25 cellular contexts compared by ENCODE assay signal in genomic region chr19:17806945-17807344, GRCh38. TPM values are rescaled to one million over a fixed set of nuclear protein-coding genes. Genes with fewer than 3 reads are reported as not detected.
DNase-seq lines count a peak whose midpoint lies in the region; ATAC-seq and TF ChIP-seq lines count a peak whose summit lies in the region.
"Had no signal": no experiment of that assay in that cellular context is flagged by ENCODE, and none has a peak within 500 bp of the region (broad histone marks: within the 10 kb centered on the region; RNA-seq: fewer than 3 reads in every experiment).

No MANE protein-coding gene starts in this region.

- no peaks in the 10 kb centered on the region for H3K36me3 Mint-ChIP-seq in activated T-cell treated with anti-CD3 and anti-CD28 coated beads, Interleukin-2, amount 50 U/mL, for 72 hours (ENCODE audit: insufficient read depth in 2 of 2)
- no peaks in the 10 kb centered on the region for H3K36me3 Mint-ChIP-seq in activated naive CD8-positive, alpha-beta T cell treated with anti-CD3 and anti-CD28 coated beads, Interleukin-2, amount 10 ng/mL, durations not matched to agents 7 days and 5 days
- H3K36me3 Mint-ChIP-seq: type B pancreatic cell, WTC11 had no signal

- no peaks in the 10 kb centered on the region for H3K4me1 ChIP-seq in HEK293 (ENCODE audit: control insufficient read depth, insufficient read depth, low read length)
- H3K4me1 ChIP-seq in osteoblast (ENCODE audit: insufficient read depth, low read length), result no peaks in the 10 kb centered on the region
- no peaks in the 10 kb centered on the region for H3K4me1 ChIP-seq in HAP-1
- H3K4me1 ChIP-seq in Peyer's patch, result no peaks in the 10 kb centered on the region
- H3K4me1 ChIP-seq: body of pancreas had no signal

- H3K4me2 ChIP-seq in osteoblast (ENCODE audit: insufficient read depth, low read length), result no peak overlapping the region

- H3K79me2 ChIP-seq in osteoblast (ENCODE audit: insufficient read depth, low read length), result no peaks in the 10 kb centered on the region

- no peak overlapping the region for H2AFZ ChIP-seq in osteoblast (ENCODE audit: low read length)

- CTCF ChIA-PET in HEK293 (lab: Yijun Ruan, JAX), result interaction anchor here (0.6 kb wide), 1 partner anchor 78 kb away, joined by 3 read pairs; no protein-coding TSS in a partner anchor

- H3K9me3 ChIP-seq in HEK293 (ENCODE audit: control insufficient read depth, insufficient read depth, low read depth, low read length) (no peaks in the 10 kb centered on the region), osteoblast (ENCODE audit: low read depth, low read length) (no peaks in the 10 kb centered on the region), HAP-1 (no peaks in the 10 kb centered on the region), Peyer's patch (no peaks in the 10 kb centered on the region)
- H3K9me3 ChIP-seq: body of pancreas, stomach had no signal

- H3K4me3 Mint-ChIP-seq in activated T-cell treated with anti-CD3 and anti-CD28 coated beads, Interleukin-2, amount 50 U/mL, for 72 hours, result peak overlapping the region in 1 of 2 donors; percentile 42
- H3K4me3 Mint-ChIP-seq in activated naive CD8-positive, alpha-beta T cell treated with anti-CD3 and anti-CD28 coated beads, Interleukin-2, amount 10 ng/mL, durations not matched to agents 7 days and 5 days, result peak overlapping the region; percentile 66
- H3K4me3 Mint-ChIP-seq: type B pancreatic cell, WTC11 had no signal

- no peak for DNase-seq in activated T-cell treated with anti-CD3 and anti-CD28 coated beads, Interleukin-2, amount 50 U/mL, for 72 hours
- DNase-seq in activated T-cell treated with anti-CD3 and anti-CD28 coated beads, Interleukin-2, amount 50 U/mL, for 48 hours, result no peak
- no peak for DNase-seq in activated naive CD8-positive, alpha-beta T cell treated with anti-CD3 and anti-CD28 coated beads, Interleukin-2, amount 10 ng/mL, durations not matched to agents 7 days and 5 days
- DNase-seq in osteoblast (ENCODE audit: insufficient read length, low spot score, missing footprints) (peak; percentile 71), putamen (ENCODE audit: low spot score) (no peak), HAP-1 (ENCODE audit: low spot score in 2 of 2) (no peak), Peyer's patch (no peak)
- DNase-seq: activated CD8-positive, alpha-beta memory T cell treated with anti-CD3 and anti-CD28 coated beads, Interleukin-2, amount 50 U/mL, for 48 hours; activated gamma-delta T cell treated with Interleukin-2 at 50 U/mL for 16 hours; body of pancreas; CD4-positive, alpha-beta memory T cell; foreskin fibroblast; GOT3; IMR-90; left cardiac atrium; NCI-H1092 treated with DMSO at 0.1 percent for 48 hours; NCI-H524; right cardiac atrium; Right ventricle myocardium superior; stomach had no signal

- ATAC-seq in activated T-cell treated with anti-CD3 and anti-CD28 coated beads, Interleukin-2, amount 50 U/mL, for 72 hours (replicated peaks in 1 of 2), result peak; percentile 41 to 52
- ATAC-seq in activated naive CD8-positive, alpha-beta T cell treated with anti-CD3 and anti-CD28 coated beads, Interleukin-2, amount 10 ng/mL, durations not matched to agents 7 days and 5 days (ENCODE audit: low read depth), result no peak
- ATAC-seq: body of pancreas, left cardiac atrium, right cardiac atrium, WTC11 had no signal

- TF ChIP-seq POLR2A in Peyer's patch (IDR thresholded peaks at IDR 0.05), result no peak

- H3K4me3 ChIP-seq in HEK293 (ENCODE audit: low read depth, low read length), result no peak overlapping the region
- no peak overlapping the region for H3K4me3 ChIP-seq in osteoblast (ENCODE audit: insufficient read depth, low read length)
- H3K4me3 ChIP-seq in HAP-1, result no peak overlapping the region
- no peak overlapping the region for H3K4me3 ChIP-seq in Peyer's patch
- H3K4me3 ChIP-seq: body of pancreas, coronary artery, stomach had no signal

- H3K4me1 Mint-ChIP-seq in activated T-cell treated with anti-CD3 and anti-CD28 coated beads, Interleukin-2, amount 50 U/mL, for 72 hours (ENCODE audit: low read depth), result peaks cover 46% of the 10 kb centered on the region
- H3K4me1 Mint-ChIP-seq in activated naive CD8-positive, alpha-beta T cell treated with anti-CD3 and anti-CD28 coated beads, Interleukin-2, amount 10 ng/mL, durations not matched to agents 7 days and 5 days, result peaks cover 20% of the 10 kb centered on the region
- H3K4me1 Mint-ChIP-seq: WTC11 had no signal

- H3K27me3 Mint-ChIP-seq in activated T-cell treated with anti-CD3 and anti-CD28 coated beads, Interleukin-2, amount 50 U/mL, for 72 hours (ENCODE audit: low read depth), result no peaks in the 10 kb centered on the region
- peaks cover 11% of the 10 kb centered on the region for H3K27me3 Mint-ChIP-seq in activated naive CD8-positive, alpha-beta T cell treated with anti-CD3 and anti-CD28 coated beads, Interleukin-2, amount 10 ng/mL, durations not matched to agents 7 days and 5 days
- H3K27me3 Mint-ChIP-seq: CD4-positive, alpha-beta memory T cell had no signal

- no peak overlapping the region for H3K27ac ChIP-seq in HEK293 (ENCODE audit: extremely low read depth, low read depth, low read length)
- no peak overlapping the region for H3K27ac ChIP-seq in osteoblast (ENCODE audit: low read depth, low read length)
- no peak overlapping the region for H3K27ac ChIP-seq in Peyer's patch
- H3K27ac ChIP-seq: body of pancreas, coronary artery, HL-60, stomach had no signal

- TF ChIP-seq CTCF in HEK293 (tag by site-specific recombination; IDR thresholded peaks at IDR 0.05), result no peak
- TF ChIP-seq CTCF in osteoblast (IDR thresholded peaks at IDR 0.05; ENCODE audit: extremely low read depth, low read depth, low read length), result no peak
- TF ChIP-seq CTCF in Peyer's patch (IDR thresholded peaks at IDR 0.05), result no peak

- H3K9me3 Mint-ChIP-seq in activated T-cell treated with anti-CD3 and anti-CD28 coated beads, Interleukin-2, amount 50 U/mL, for 72 hours, result no peaks in the 10 kb centered on the region
- H3K9me3 Mint-ChIP-seq in activated naive CD8-positive, alpha-beta T cell treated with anti-CD3 and anti-CD28 coated beads, Interleukin-2, amount 10 ng/mL, durations not matched to agents 7 days and 5 days, result no peaks in the 10 kb centered on the region
- H3K9me3 Mint-ChIP-seq: CD4-positive, alpha-beta memory T cell; type B pancreatic cell; WTC11 had no signal

- peaks cover 4% of the 10 kb centered on the region for H3K27me3 ChIP-seq in osteoblast (ENCODE audit: insufficient read depth, low read length)
- peaks cover 11% of the 10 kb centered on the region for H3K27me3 ChIP-seq in HAP-1 (ENCODE audit: low read depth)
- no peaks in the 10 kb centered on the region for H3K27me3 ChIP-seq in Peyer's patch
- H3K27me3 ChIP-seq: body of pancreas had no signal

- H3K36me3 ChIP-seq in HEK293 (ENCODE audit: control insufficient read depth in 2 of 2, insufficient read depth in 1 of 2, low read length in 2 of 2) (no peaks in the 10 kb centered on the region), osteoblast (ENCODE audit: insufficient read depth, low read length) (no peaks in the 10 kb centered on the region), HAP-1 (replicated peaks) (no peaks in the 10 kb centered on the region), Peyer's patch (peaks cover 0 to 31% (median 0%) of the 10 kb centered on the region in 3 donors)

- POLR2A ChIA-PET in HEK293 (lab: Yijun Ruan, JAX), result interaction anchor here (0.6 kb wide), 1 partner anchor 13 kb away, joined by 3 read pairs; no protein-coding TSS in a partner anchor
- POLR2A ChIA-PET in activated naive CD8-positive, alpha-beta T cell treated with anti-CD3 and anti-CD28 coated beads, Interleukin-2, amount 10 ng/mL, durations not matched to agents 7 days and 5 days (lab: Charles Lee), result no interaction called here

- in situ Hi-C loops in HAP-1 (cut with MboI; ENCODE audit: low sequenced_read_pairs), result no loop called here

- peak overlapping the region; percentile 44 for H3K27ac Mint-ChIP-seq in activated T-cell treated with anti-CD3 and anti-CD28 coated beads, Interleukin-2, amount 50 U/mL, for 72 hours
- H3K27ac Mint-ChIP-seq in activated naive CD8-positive, alpha-beta T cell treated with anti-CD3 and anti-CD28 coated beads, Interleukin-2, amount 10 ng/mL, durations not matched to agents 7 days and 5 days, result peak overlapping the region; percentile 22
- H3K27ac Mint-ChIP-seq: CD4-positive, alpha-beta memory T cell; type B pancreatic cell; WTC11 had no signal

- H4K20me1 ChIP-seq in osteoblast (ENCODE audit: insufficient read depth, low read length), result no peaks in the 10 kb centered on the region

TF ChIP-seq in HEK293, 187 proteins besides CTCF, POLR2A, EP300 and RAD21 (continues in another document):
- TF ChIP-seq EGR2 (tag by site-specific recombination; IDR thresholded peaks at IDR 0.05; ENCODE audit: low read depth), result no peak

RNA-seq across cellular contexts. Expression of gene B3GNT3, which starts 12.0 kb away (rescaled TPM):
- total RNA-seq in activated T-cell treated with anti-CD3 and anti-CD28 coated beads, Interleukin-2, amount 50 U/mL, for 72 hours, result under 1 TPM in 1 of 2 donors, not detected in 1; 0.36 TPM
- total RNA-seq in activated naive CD8-positive, alpha-beta T cell treated with anti-CD3 and anti-CD28 coated beads, Interleukin-2, amount 10 ng/mL, durations not matched to agents 7 days and 5 days, result not detected
- total RNA-seq in osteoblast, result not detected in 2 replicates
- total RNA-seq in Peyer's patch, result 100 to 1,000 TPM in 3 of 4 donors, 10 to 100 TPM in 1; 13.2 to 154 (median 127) TPM
- total RNA-seq: CD4-positive, alpha-beta memory T cell; IMR-90; right cardiac atrium; Right ventricle myocardium superior had no signal

RNA-seq across cellular contexts. Expression of gene INSL3, which starts 14.4 kb away (rescaled TPM):
- 10 to 100 TPM in 1 of 2 donors, 1 to 10 TPM in 1; 6.8 to 12.5 TPM for total RNA-seq in activated T-cell treated with anti-CD3 and anti-CD28 coated beads, Interleukin-2, amount 50 U/mL, for 72 hours
- 1 to 10 TPM; 1.6 to 2.9 TPM for total RNA-seq in activated naive CD8-positive, alpha-beta T cell treated with anti-CD3 and anti-CD28 coated beads, Interleukin-2, amount 10 ng/mL, durations not matched to agents 7 days and 5 days
- total RNA-seq in osteoblast (not detected in 2 replicates), Peyer's patch (not detected)
- total RNA-seq: body of pancreas, IMR-90, left cardiac atrium, right cardiac atrium, Right ventricle myocardium superior, stomach had no signal

RNA-seq across cellular contexts. Expression of gene JAK3, which starts 40.8 kb away (rescaled TPM):
- 100 to 1,000 TPM; 235 to 247 TPM for total RNA-seq in activated T-cell treated with anti-CD3 and anti-CD28 coated beads, Interleukin-2, amount 50 U/mL, for 72 hours
- 100 to 1,000 TPM; 119 to 122 TPM for total RNA-seq in activated naive CD8-positive, alpha-beta T cell treated with anti-CD3 and anti-CD28 coated beads, Interleukin-2, amount 10 ng/mL, durations not matched to agents 7 days and 5 days
- total RNA-seq in osteoblast, result 1.8 and 2.4 TPM in 2 replicates
- total RNA-seq in Peyer's patch, result 10 to 100 TPM in 1 of 4 donors, 1 to 10 TPM in 3; 4.0 to 32.2 (median 5.4) TPM

RNA-seq across cellular contexts. Expression of gene RPL18A, which starts 52.8 kb away (rescaled TPM):
- 1,000 to 10,000 TPM; 2,983 to 3,463 TPM for total RNA-seq in activated T-cell treated with anti-CD3 and anti-CD28 coated beads, Interleukin-2, amount 50 U/mL, for 72 hours
- total RNA-seq in activated naive CD8-positive, alpha-beta T cell treated with anti-CD3 and anti-CD28 coated beads, Interleukin-2, amount 10 ng/mL, durations not matched to agents 7 days and 5 days, result 1,000 to 10,000 TPM; 2,260 to 2,272 TPM
- total RNA-seq in osteoblast (786 and 869 TPM in 2 replicates), Peyer's patch (100 to 1,000 TPM; 456 to 824 (median 599) TPM)

RNA-seq across cellular contexts. Expression of gene FCHO1, which starts 55.7 kb away (rescaled TPM):
- total RNA-seq in activated T-cell treated with anti-CD3 and anti-CD28 coated beads, Interleukin-2, amount 50 U/mL, for 72 hours, result 10 to 100 TPM; 70.8 to 93.9 TPM
- total RNA-seq in activated naive CD8-positive, alpha-beta T cell treated with anti-CD3 and anti-CD28 coated beads, Interleukin-2, amount 10 ng/mL, durations not matched to agents 7 days and 5 days, result 10 to 100 TPM; 74.2 to 77.9 TPM
- total RNA-seq in osteoblast, result 0.72 TPM in 1 of 2 replicates, not detected in the other
- total RNA-seq in Peyer's patch, result 10 to 100 TPM in 1 of 4 donors, 1 to 10 TPM in 3; 2.3 to 41.3 (median 5.3) TPM

Comparison
In these comparisons a context has a peak if more than half of its experiments do, and no peak if none do; other contexts are left out.
1. RNA of gene B3GNT3, which starts 12.0 kb away (total RNA-seq): 13.2 to 154 TPM in Peyer's patch; 0.36 TPM in activated T-cell treated with anti-CD3 and anti-CD28 coated beads, Interleukin-2, amount 50 U/mL, for 72 hours, not detected in activated naive CD8-positive, alpha-beta T cell treated with anti-CD3 and anti-CD28 coated beads, Interleukin-2, amount 10 ng/mL, durations not matched to agents 7 days and 5 days and not detected in osteoblast; every median in the first group is over 10 times any median in the second.